ENCODE assay signal across 8 cellular contexts in the genomic region with DNA sequence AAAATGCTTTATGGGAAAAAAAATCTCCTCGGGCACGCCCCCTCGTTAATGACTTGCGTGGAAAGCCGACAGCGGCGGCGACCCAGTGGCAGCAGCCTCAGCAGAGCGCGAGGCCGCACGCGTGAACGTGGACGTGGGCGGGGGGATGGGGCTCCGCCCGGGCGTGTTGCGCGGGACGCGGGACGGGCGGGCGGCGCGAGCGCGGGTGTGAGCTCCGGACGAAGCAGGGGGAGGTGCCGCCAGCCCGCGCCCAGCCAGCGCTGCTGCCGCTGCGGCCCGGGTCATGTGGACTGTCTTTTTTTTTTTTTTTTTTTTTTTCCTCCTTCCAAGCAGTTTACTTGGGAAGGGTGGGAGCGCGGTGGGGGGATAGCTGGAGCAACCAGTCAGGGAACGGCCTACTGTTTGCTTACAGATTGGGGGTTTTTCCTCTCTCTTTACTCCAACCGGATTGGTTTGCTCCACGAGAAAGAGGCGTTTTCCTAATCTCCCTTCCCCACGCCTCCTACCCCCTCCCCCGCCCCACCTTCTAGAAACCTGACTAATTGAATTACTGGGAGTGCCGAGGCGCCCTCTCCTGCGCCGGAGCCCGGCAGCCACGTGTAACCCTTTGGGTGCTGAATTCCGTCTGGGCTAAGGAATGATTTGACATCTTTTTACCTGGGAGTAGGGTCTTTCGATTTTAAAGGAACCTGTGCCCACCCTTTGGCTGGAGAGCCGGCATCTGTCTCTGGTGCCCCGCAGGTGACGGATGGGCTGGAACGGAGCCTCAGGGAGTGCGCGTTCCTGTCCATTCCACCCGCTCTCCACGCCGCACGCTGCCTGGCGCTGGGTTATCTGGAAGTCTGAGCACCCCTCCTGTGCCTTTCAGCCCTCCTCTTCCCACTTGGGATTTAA. TPM values are rescaled to one million over a fixed set of nuclear protein-coding genes. Genes with fewer than 3 reads are reported as not detected.
DNase-seq lines count a peak whose midpoint lies in the region; TF ChIP-seq lines count a peak whose summit lies in the region.

No MANE protein-coding gene starts in this region.

- in situ Hi-C loops in transverse colon (cut with MboI; ENCODE audit: low pct_ligation_motif_present in 1 of 4, low pct_unique_long_range_greater_than_20kb in 1 of 4, low sequenced_read_pairs in 3 of 4) = no loop called here

- 0 to 3% methylated on average over 8 to 64 of the region's 66 CpGs for WGBS in transverse colon (ENCODE audit: low coverage in 1 of 2), 2 donors

- DNase-seq in H4 (ENCODE audit: low spot score) (peak; percentile 99), NCI-H2196 (lab: John Stamatoyannopoulos, UW; ENCODE audit: unreplicated experiment) (peak; percentile 86), fibroblast of mammary gland (ENCODE audit: low read depth) (peak; percentile 87), transverse colon (peak; percentile 88)
- peak; percentile 53 for DNase-seq in activated CD8-positive, alpha-beta memory T cell treated with anti-CD3 and anti-CD28 coated beads, Interleukin-2, amount 50 U/mL, for 48 hours
- DNase-seq in effector CD4-positive, alpha-beta T cell = no peak

- H3K9ac ChIP-seq in BLaER1 (no peak overlapping the region), mucosa of rectum (ENCODE audit: low read depth in 1 of 2, low read length in 2 of 2) (peak overlapping the region; percentile 74 to 79)

- TF ChIP-seq EP300 in transverse colon (IDR thresholded peaks at IDR 0.05; ENCODE audit: low read depth) = no peak

- no peaks in the 10 kb centered on the region; the same call in 1 of the 2 replicates for H3K9me3 ChIP-seq in BLaER1
- H3K9me3 ChIP-seq in mucosa of rectum (ENCODE audit: control insufficient read depth in 2 of 2, low read length in 2 of 2) = no peaks in the 10 kb centered on the region
- H3K9me3 ChIP-seq in transverse colon = no peaks in the 10 kb centered on the region

- H3K27ac ChIP-seq in BLaER1 = no peak overlapping the region
- H3K27ac ChIP-seq in mucosa of rectum (ENCODE audit: low read depth in 2 of 2, low read length in 2 of 2) = peak overlapping the region; percentile 79 to 82
- peak overlapping the region; percentile 80 to 90 (median 88) for H3K27ac ChIP-seq in transverse colon

- peak overlapping the region; percentile 66 for H3K4me3 ChIP-seq in BLaER1
- H3K4me3 ChIP-seq in fibroblast of mammary gland (ENCODE audit: control insufficient read depth, low read depth, low read length) = peak overlapping the region; percentile 58
- peak overlapping the region; percentile 83 for H3K4me3 ChIP-seq in mucosa of rectum (ENCODE audit: low read length in 2 of 2)
- H3K4me3 ChIP-seq in transverse colon = peak overlapping the region; percentile 48 to 72 (median 58)

- intact Hi-C loops in transverse colon (cut with DNase I; ENCODE audit: low total_unique reads) = no loop called here

- H4K20me1 ChIP-seq in BLaER1 = peaks cover 45% of the 10 kb centered on the region

- H3K4me1 ChIP-seq in BLaER1 (peaks cover 40% of the 10 kb centered on the region), mucosa of rectum (ENCODE audit: control insufficient read depth in 2 of 2, insufficient read depth in 2 of 2, low read length in 2 of 2) (peaks cover 10 to 16% of the 10 kb centered on the region in 2 donors), transverse colon (peaks cover 0 to 38% (median 21%) of the 10 kb centered on the region in 4 donors)

- H3K27me3 ChIP-seq in BLaER1 (peaks cover 59% of the 10 kb centered on the region), mucosa of rectum (ENCODE audit: control insufficient read depth in 2 of 2, insufficient read depth in 2 of 2, low read length in 2 of 2) (peaks cover 2 to 3% of the 10 kb centered on the region in 2 donors), transverse colon (peaks cover 41% of the 10 kb centered on the region)

- TF ChIP-seq CTCF in fibroblast of mammary gland (conservative IDR thresholded peaks at IDR 0.05; ENCODE audit: control insufficient read depth, insufficient read depth, low read depth, low read length) (no peak), transverse colon (IDR thresholded peaks at IDR 0.05) (no peak)

- no peak for TF ChIP-seq POLR2A in transverse colon (IDR thresholded peaks at IDR 0.05)

- no peaks in the 10 kb centered on the region for H3K36me3 ChIP-seq in BLaER1
- H3K36me3 ChIP-seq in mucosa of rectum (ENCODE audit: control insufficient read depth in 2 of 2, insufficient read depth in 2 of 2, low read length in 2 of 2) = no peaks in the 10 kb centered on the region
- H3K36me3 ChIP-seq in transverse colon = no peaks in the 10 kb centered on the region

- H3K4me2 ChIP-seq in BLaER1 = peak overlapping the region; percentile 98

RNA-seq across cellular contexts. Expression of gene EFNA5, which starts 1.7 kb away (rescaled TPM):
- 8.6 and 19.7 TPM in 2 replicates for total RNA-seq in H4 (2014; rRNA removed; shearing (Covaris generic))
- 10 to 100 TPM in 2 of 4 donors, 1 to 10 TPM in 2; 1.5 to 18.2 (median 12.1) TPM for total RNA-seq in transverse colon
